In genomic region chr4:159937595-159937994, GRCh38 we compare ENCODE assay signal across 12 cellular contexts.
A peak's percentile ranks its signal among the peaks of the same experiment; 100 is the strongest.
DNase-seq lines count a peak whose midpoint lies in the region; ATAC-seq, FAIRE-seq and TF ChIP-seq lines count a peak whose summit lies in the region.
"Had no signal": no experiment of that assay in that cellular context is flagged by ENCODE, and none has a peak within 500 bp of the region (broad histone marks: within the 10 kb centered on the region; RNA-seq: fewer than 3 reads in every experiment).

No MANE protein-coding gene starts in this region.

- H3K36me3 ChIP-seq in small intestine (ENCODE audit: control insufficient read depth in 2 of 2, insufficient read depth in 2 of 2, low read length in 2 of 2) = no peaks in the 10 kb centered on the region

- no peaks in the 10 kb centered on the region for H3K4me1 ChIP-seq in small intestine (ENCODE audit: control insufficient read depth in 2 of 2, insufficient read depth in 1 of 2, low read depth in 1 of 2, low read length in 1 of 2)
- H3K4me1 ChIP-seq: A549 had no signal

- FAIRE-seq in D721Med (lab: Jason Lieb, UNC) (peak; percentile 69), small intestine (lab: Jason Lieb, UNC) (no peak)
- FAIRE-seq: A549 had no signal

- DNase-seq in D721Med (ENCODE audit: insufficient read length, low spot score) = no peak
- DNase-seq in MV-4-11 (lab: John Stamatoyannopoulos, UW) = peak; percentile 27
- no peak for DNase-seq in erythroblast (lab: John Stamatoyannopoulos, UW)
- no peak for DNase-seq in activated CD4-positive, CD25-positive, alpha-beta regulatory T cell (lab: John Stamatoyannopoulos, UW)
- no peak for DNase-seq in small intestine
- no peak for DNase-seq in left cardiac atrium
- DNase-seq: activated gamma-delta T cell treated with Interleukin-2 at 50 U/mL for 16 hours, DMS 273 treated with DMSO at 0.1 percent for 48 hours had no signal

- H3K27me3 ChIP-seq in small intestine (ENCODE audit: control insufficient read depth in 2 of 2, insufficient read depth in 2 of 2, low read length in 2 of 2) = no peaks in the 10 kb centered on the region

- no peak for TF ChIP-seq CTCF in D721Med (IDR thresholded peaks at IDR 0.05; ENCODE audit: insufficient read depth, missing control alignments)

- intact Hi-C loops in left cardiac atrium (cut with DNase I) = no loop called here

- no peak for TF ChIP-seq POLR2A in erythroblast (IDR thresholded peaks at IDR 0.05; ENCODE audit: low read length)

- peak; percentile 100 for ATAC-seq in GM19351 (IDR thresholded peaks at IDR 0.05; ENCODE audit: unreplicated experiment)
- ATAC-seq in HG02973 (IDR thresholded peaks at IDR 0.05; ENCODE audit: unreplicated experiment) = peak; percentile 98
- ATAC-seq in left cardiac atrium = no peak
- ATAC-seq: A549 had no signal

- no peak overlapping the region for H3K27ac ChIP-seq in small intestine (ENCODE audit: low read depth in 1 of 2, low read length in 1 of 2)
- H3K27ac ChIP-seq: A549, RWPE1 had no signal

- no peaks in the 10 kb centered on the region for H3K9me3 ChIP-seq in small intestine (ENCODE audit: control insufficient read depth, low read depth)
- H3K9me3 ChIP-seq: A549 had no signal

- 59 to 65% (median 65%) methylated on average over 3 of the region's 3 CpGs for WGBS in small intestine, 3 donors

- H3K4me3 ChIP-seq in small intestine (ENCODE audit: low read depth in 1 of 2, low read length in 2 of 2) = no peak overlapping the region
- H3K4me3 ChIP-seq: A549 had no signal

Comparison
In these comparisons a context has a peak if more than half of its experiments do, and no peak if none do; other contexts are left out.
1. ATAC-seq: peak in GM19351 (single experiment) and HG02973 (single experiment); none in left cardiac atrium (0 of 2).